22 cellular contexts compared by ENCODE assay signal in the genomic region with DNA sequence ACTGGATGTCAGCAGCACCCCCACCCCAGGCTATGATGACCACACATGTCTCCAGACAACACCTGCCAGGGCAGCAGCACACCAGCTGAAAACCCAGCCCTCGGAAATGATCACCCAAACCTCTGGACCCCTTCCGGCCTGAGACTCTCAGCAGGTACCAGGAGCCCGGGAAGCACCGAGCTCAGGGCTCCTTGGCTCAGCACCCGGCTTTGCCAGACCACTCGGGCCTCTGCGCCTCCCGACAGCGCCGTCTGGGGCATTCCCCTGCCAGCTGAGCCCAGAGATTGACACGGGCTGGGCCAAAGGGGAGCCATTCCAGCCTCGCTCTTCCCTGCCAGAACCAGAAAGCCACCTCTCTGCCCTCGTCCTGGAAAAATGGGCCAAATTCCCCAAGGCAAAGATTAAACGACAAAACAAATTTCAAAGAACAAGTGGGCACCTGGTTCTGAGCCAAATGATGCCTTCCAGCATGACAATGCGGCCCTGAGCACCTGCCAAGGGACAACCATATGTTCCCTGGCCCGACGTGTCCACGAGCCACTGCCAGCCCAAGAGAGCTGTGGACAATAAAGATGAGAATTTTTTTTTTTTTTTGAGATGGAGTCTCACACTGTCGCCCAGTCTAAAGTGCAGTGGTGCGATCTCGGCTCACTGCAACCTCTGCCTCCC.
"Had no signal": no experiment of that assay in that cellular context is flagged by ENCODE, and none has a peak within 500 bp of the region (broad histone marks: within the 10 kb centered on the region; RNA-seq: fewer than 3 reads in every experiment).

No MANE protein-coding gene starts in this region.

- H3K9me3 ChIP-seq: esophagus squamous epithelium, neutrophil, right lobe of liver, testis had no signal

- H3K27ac Mint-ChIP-seq: dendritic cell treated with granulocyte-macrophage colony-stimulating factor and Interleukin-4, amounts not matched to agents 40 ng/mL and 50 ng/mL, for 4 days; effector memory CD8-positive, alpha-beta T cell; immature natural killer cell; stimulated activated effector memory CD8-positive, alpha-beta T cell treated with anti-CD3 and anti-CD28 coated beads, Interleukin-12 subunit alpha, Interleukin-12 subunit beta, amount 100 ng/mL, for 72 hours; stimulated activated naive CD8-positive, alpha-beta T cell treated with anti-CD3 and anti-CD28 coated beads, Interleukin-15, Interleukin-2, amounts not matched to agents 100 ng/mL and 50 ng/mL, for 24 hours had no signal

- H3K36me3 Mint-ChIP-seq: naive B cell; stimulated activated effector memory CD8-positive, alpha-beta T cell treated with anti-CD3 and anti-CD28 coated beads, Interleukin-12 subunit alpha, Interleukin-12 subunit beta, amount 100 ng/mL, for 72 hours had no signal

- H3K27ac ChIP-seq: esophagus squamous epithelium, gastroesophageal sphincter, neutrophil, psoas muscle, right lobe of liver, testis, tibial nerve had no signal

- H3K36me3 ChIP-seq: gastroesophageal sphincter, neutrophil, right lobe of liver, tibial nerve had no signal

- DNase-seq: effector memory CD8-positive, alpha-beta T cell; esophagus squamous epithelium; foreskin fibroblast; glutamatergic neuron; immature natural killer cell; left colon; left ventricle myocardium superior; naive B cell; nephron progenitor cell; psoas muscle; retina; right lobe of liver; stimulated activated CD4-positive, alpha-beta T cell treated with anti-CD3 and anti-CD28 coated beads, Interleukin-4, amount 100 ng/mL, for 1 hour; stimulated activated CD8-positive, alpha-beta memory T cell treated with anti-CD3 and anti-CD28 coated beads, Interleukin-4, amount 100 ng/mL, for 48 hours; testis had no signal

- H3K9me3 Mint-ChIP-seq: effector memory CD8-positive, alpha-beta T cell; stimulated activated effector memory CD8-positive, alpha-beta T cell treated with anti-CD3 and anti-CD28 coated beads, Interleukin-12 subunit alpha, Interleukin-12 subunit beta, amount 100 ng/mL, for 72 hours had no signal

- H3K27me3 ChIP-seq: right lobe of liver, testis had no signal

- H3K4me3 ChIP-seq: esophagus squamous epithelium, gastroesophageal sphincter, lung, psoas muscle, right lobe of liver, testis, tibial nerve had no signal

- H3K4me1 ChIP-seq: gastroesophageal sphincter, psoas muscle, right lobe of liver, testis, tibial nerve had no signal

- H3K4me3 Mint-ChIP-seq: dendritic cell treated with granulocyte-macrophage colony-stimulating factor and Interleukin-4, amounts not matched to agents 40 ng/mL and 50 ng/mL, for 4 days; effector memory CD8-positive, alpha-beta T cell; naive B cell; nephron progenitor cell; stimulated activated effector memory CD8-positive, alpha-beta T cell treated with anti-CD3 and anti-CD28 coated beads, Interleukin-12 subunit alpha, Interleukin-12 subunit beta, amount 100 ng/mL, for 72 hours; stimulated activated naive CD8-positive, alpha-beta T cell treated with anti-CD3 and anti-CD28 coated beads, Interleukin-15, Interleukin-2, amounts not matched to agents 100 ng/mL and 50 ng/mL, for 24 hours had no signal

- ATAC-seq: effector memory CD8-positive, alpha-beta T cell; gastroesophageal sphincter; left colon; left ventricle myocardium superior; psoas muscle; stimulated activated effector memory CD8-positive, alpha-beta T cell treated with anti-CD3 and anti-CD28 coated beads, Interleukin-12 subunit alpha, Interleukin-12 subunit beta, amount 100 ng/mL, for 72 hours had no signal
